In the genomic region with DNA sequence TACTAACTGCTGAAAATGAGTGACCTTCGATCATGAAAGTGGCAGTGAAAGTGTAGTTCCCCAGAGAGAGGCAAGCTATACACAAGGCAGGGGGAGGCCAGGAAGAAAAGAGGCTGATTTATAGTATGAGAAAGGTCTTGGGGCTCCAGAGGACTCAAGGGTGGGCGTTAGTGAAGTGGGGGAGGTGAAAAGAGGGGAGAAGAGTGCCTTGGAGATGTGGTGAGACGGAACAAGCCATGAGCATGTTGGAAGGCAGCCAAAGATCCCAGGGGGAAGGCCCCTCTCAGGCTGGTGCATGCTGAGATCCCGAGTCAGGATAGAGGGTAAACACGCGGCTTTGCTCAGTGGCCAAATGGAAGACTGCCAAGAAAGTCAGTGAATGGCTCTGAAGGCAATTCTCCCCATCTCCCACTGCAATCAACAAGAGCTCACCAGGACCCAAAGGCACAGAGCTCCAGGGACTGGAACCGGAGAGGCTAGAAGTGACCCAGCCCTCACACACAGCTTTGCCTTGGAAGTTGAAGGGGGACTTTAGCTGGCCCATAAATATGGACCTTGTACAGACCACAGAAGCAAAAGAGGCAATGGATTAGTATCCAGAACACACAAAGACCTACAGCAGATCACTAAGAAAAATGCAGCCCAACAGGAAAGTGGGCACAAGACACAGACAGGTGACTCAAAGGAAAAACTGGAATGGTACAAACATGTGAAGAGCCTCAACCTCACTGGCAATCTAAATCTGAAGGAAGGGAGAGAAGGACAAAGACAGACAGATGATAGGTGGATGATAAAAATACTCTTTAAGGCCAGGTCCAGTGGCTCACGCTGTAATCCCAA, we compare ENCODE assay signal across 10 cellular contexts. TPM values are rescaled to one million over a fixed set of nuclear protein-coding genes. Genes with fewer than 3 reads are reported as not detected.
DNase-seq lines count a peak whose midpoint lies in the region; ATAC-seq and TF ChIP-seq lines count a peak whose summit lies in the region.
"Had no signal": no experiment of that assay in that cellular context is flagged by ENCODE, and none has a peak within 500 bp of the region (broad histone marks: within the 10 kb centered on the region; RNA-seq: fewer than 3 reads in every experiment).

No MANE protein-coding gene starts in this region.

- no peak overlapping the region for H3K4me3 Mint-ChIP-seq in progenitor cell of endocrine pancreas (ENCODE audit: low read depth)

- H3K36me3 Mint-ChIP-seq in progenitor cell of endocrine pancreas (ENCODE audit: insufficient read depth), result peaks cover 2% of the 10 kb centered on the region

- TF ChIP-seq CTCF in left ventricle myocardium inferior (IDR thresholded peaks at IDR 0.05; ENCODE audit: borderline replicate concordance), result no peak
- TF ChIP-seq CTCF in kidney epithelial cell (IDR thresholded peaks at IDR 0.05; ENCODE audit: insufficient read depth, low read length, poor library complexity, severe bottlenecking), result no peak
- no peak for TF ChIP-seq CTCF in progenitor cell of endocrine pancreas (IDR thresholded peaks at IDR 0.05; ENCODE audit: unreplicated experiment)

- H3K36me3 ChIP-seq in left ventricle myocardium inferior (no peaks in the 10 kb centered on the region), kidney epithelial cell (ENCODE audit: control insufficient read depth, insufficient read depth, low read length) (no peaks in the 10 kb centered on the region)

- H3K27ac Mint-ChIP-seq in progenitor cell of endocrine pancreas, result no peak overlapping the region

- H3K9me3 Mint-ChIP-seq in progenitor cell of endocrine pancreas (ENCODE audit: low read depth), result peaks cover 11% of the 10 kb centered on the region

- H3K9me3 ChIP-seq in left ventricle myocardium inferior (replicated peaks), result peaks cover 4% of the 10 kb centered on the region

- no peaks in the 10 kb centered on the region for H3K27me3 ChIP-seq in left ventricle myocardium inferior (ENCODE audit: low read depth)
- no peaks in the 10 kb centered on the region for H3K27me3 ChIP-seq in kidney epithelial cell (ENCODE audit: control insufficient read depth, insufficient read depth, low read length)

- ATAC-seq in left ventricle myocardium superior (peak; percentile 31), GM19023 (IDR thresholded peaks at IDR 0.05; ENCODE audit: unreplicated experiment) (no peak)

- no peak overlapping the region for H3K27ac ChIP-seq in left ventricle myocardium inferior (replicated peaks)

- DNase-seq in left ventricle myocardium superior, result no peak
- no peak for DNase-seq in left ventricle myocardium inferior
- peak; percentile 80 for DNase-seq in SK-MEL-5 (ENCODE audit: low read depth, low spot score)
- DNase-seq in kidney epithelial cell (ENCODE audit: low read depth), result peak; percentile 63
- no peak for DNase-seq in amniotic stem cell (lab: John Stamatoyannopoulos, UW)
- DNase-seq in NOMO-1 treated with DMSO at 0.1 percent for 48 hours (lab: John Stamatoyannopoulos, UW; ENCODE audit: unreplicated experiment), result no peak
- no peak for DNase-seq in progenitor cell of endocrine pancreas (ENCODE audit: low spot score, unreplicated experiment)
- DNase-seq: cerebellar nuclear complex; stimulated activated CD4-positive, alpha-beta T cell treated with anti-CD3 and anti-CD28 coated beads, Interleukin-12 subunit alpha, Interleukin-12 subunit beta, amount 100 ng/mL, for 4 hours had no signal

- in situ Hi-C loops in SK-MEL-5 (cut with HindIII; ENCODE audit: low pct_unique_long_range_greater_than_20kb, low sequenced_read_pairs), result no loop called here

- H3K27me3 Mint-ChIP-seq in progenitor cell of endocrine pancreas, result no peaks in the 10 kb centered on the region

- H3K4me3 ChIP-seq in left ventricle myocardium inferior (no peak overlapping the region), kidney epithelial cell (ENCODE audit: low read depth, low read length) (no peak overlapping the region)

- intact Hi-C loops in left ventricle myocardium superior (cut with micrococcal nuclease) (no loop called here), left ventricle myocardium inferior (cut with micrococcal nuclease) (no loop called here)

- H3K4me1 ChIP-seq in left ventricle myocardium inferior, result peaks cover 23% of the 10 kb centered on the region

- H3K4me1 Mint-ChIP-seq in progenitor cell of endocrine pancreas (ENCODE audit: low read depth), result peaks cover 6% of the 10 kb centered on the region

RNA-seq across cellular contexts. Expression of gene HSF2BP, which starts 49.6 kb away (rescaled TPM):
- total RNA-seq in left ventricle myocardium superior, result not detected
- total RNA-seq in left ventricle myocardium inferior, result 0.16 TPM
- total RNA-seq in SK-MEL-5 (2014; rRNA removed; shearing (Covaris generic)), result 0.40 and 0.77 TPM in 2 replicates
- 0.22 and 1.7 TPM in 2 replicates for polyA plus RNA-seq in SK-MEL-5 (2015; cell fraction: cytosol; rRNA removed)
- 0.72 TPM in 1 of 2 replicates, not detected in the other for polyA plus RNA-seq in SK-MEL-5 (2015; cell fraction: nucleus; rRNA removed)
- total RNA-seq in kidney epithelial cell, result 3.4 and 3.5 TPM in 2 replicates
- total RNA-seq in progenitor cell of endocrine pancreas, result 2.0 and 2.2 TPM in 2 replicates

RNA-seq across cellular contexts. Expression of gene RRP1B, which starts 49.6 kb away (rescaled TPM):
- total RNA-seq in left ventricle myocardium superior (9.9 TPM), left ventricle myocardium inferior (8.9 TPM), kidney epithelial cell (44.7 and 47.4 TPM in 2 replicates), progenitor cell of endocrine pancreas (38.0 and 41.3 TPM in 2 replicates)
- 22.9 and 23.5 TPM in 2 replicates for total RNA-seq in SK-MEL-5 (2014; rRNA removed; shearing (Covaris generic))
- polyA plus RNA-seq in SK-MEL-5 (2015; cell fraction: cytosol; rRNA removed), result 24.3 and 31.0 TPM in 2 replicates
- 15.0 and 17.6 TPM in 2 replicates for polyA plus RNA-seq in SK-MEL-5 (2015; cell fraction: nucleus; rRNA removed)

Comparison
In these comparisons a context has a peak if more than half of its experiments do, and no peak if none do; other contexts are left out.
1. DNase-seq: peak in SK-MEL-5 (single experiment) and kidney epithelial cell (single experiment); none in left ventricle myocardium superior (single experiment), left ventricle myocardium inferior (single experiment), amniotic stem cell (single experiment), NOMO-1 treated with DMSO at 0.1 percent for 48 hours (single experiment) and progenitor cell of endocrine pancreas (single experiment).